Comparison of ENCODE assay signal across 24 cellular contexts in the genomic region with DNA sequence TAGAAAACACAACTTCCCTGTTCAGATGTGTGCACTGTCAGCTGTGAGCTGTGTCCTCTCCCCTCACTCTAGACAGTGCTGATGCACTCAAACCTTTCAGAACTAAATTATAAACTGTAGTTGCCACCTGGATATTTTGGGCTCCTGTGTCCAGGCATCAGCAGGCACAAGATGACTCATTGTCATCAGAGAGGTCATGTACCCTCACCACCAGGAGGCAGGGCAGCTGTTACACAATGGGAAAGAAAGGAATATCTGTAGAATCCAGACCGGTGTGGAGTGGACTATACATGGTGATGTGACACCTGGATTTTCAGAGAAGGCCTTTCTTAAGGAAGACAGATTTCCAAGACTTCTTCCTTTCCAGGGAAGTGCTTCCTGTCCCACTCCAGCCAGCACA.
A peak's percentile ranks its signal among the peaks of the same experiment; 100 is the strongest.
DNase-seq lines count a peak whose midpoint lies in the region; ATAC-seq, FAIRE-seq and TF ChIP-seq lines count a peak whose summit lies in the region.
"Had no signal": no experiment of that assay in that cellular context is flagged by ENCODE, and none has a peak within 500 bp of the region (broad histone marks: within the 10 kb centered on the region; RNA-seq: fewer than 3 reads in every experiment).

No MANE protein-coding gene starts in this region.

- DNase-seq in left ventricle myocardium superior = no peak
- no peak for DNase-seq in right atrium auricular region (ENCODE audit: low spot score)
- DNase-seq in iPS-NIHi11 (ENCODE audit: low spot score) = peak; percentile 17
- DNase-seq in urothelium cell line (ENCODE audit: low spot score) = peak; percentile 3
- DNase-seq in activated CD8-positive, alpha-beta memory T cell treated with anti-CD3 and anti-CD28 coated beads, Interleukin-2, amount 50 U/mL, for 48 hours = no peak
- no peak for DNase-seq in testis
- no peak for DNase-seq in LoVo (ENCODE audit: low spot score)
- DNase-seq: activated CD4-positive, CD25-positive, alpha-beta regulatory T cell treated with anti-CD3 and anti-CD28 coated beads, Interleukin-2, amount 50 U/mL, for 72 hours; activated CD8-positive, alpha-beta T cell treated with anti-CD3 and anti-CD28 coated beads, Interleukin-2, amount 10 ng/mL, durations not matched to agents 7 days and 5 days; activated T-cell treated with anti-CD3 and anti-CD28 coated beads, Interleukin-2, amount 50 U/mL, for 1 hour; glutamatergic neuron; HFFc6; left ventricle myocardium inferior; mucosa of descending colon; NCI-H1436; NCI-H2171; NCI-H526; nephron progenitor cell; Right ventricle myocardium superior had no signal

- H3K79me2 ChIP-seq in OCI-LY3 (ENCODE audit: low read length) = no peaks in the 10 kb centered on the region
- H3K79me2 ChIP-seq: parathyroid adenoma had no signal

- no peak overlapping the region for H3K9ac ChIP-seq in OCI-LY3 (ENCODE audit: low read length)
- H3K9ac ChIP-seq: parathyroid adenoma had no signal

- no peaks in the 10 kb centered on the region for H4K20me1 ChIP-seq in OCI-LY3 (ENCODE audit: insufficient read depth, low read length)

- ATAC-seq in left ventricle myocardium superior = peak; percentile 15
- ATAC-seq: activated CD8-positive, alpha-beta T cell treated with anti-CD3 and anti-CD28 coated beads, Interleukin-2, amount 10 ng/mL, durations not matched to agents 7 days and 5 days; mucosa of descending colon had no signal

- H3K27ac ChIP-seq in right atrium auricular region (no peak overlapping the region), OCI-LY3 (ENCODE audit: low read length) (no peak overlapping the region), testis (no peak overlapping the region)
- H3K27ac ChIP-seq: left ventricle myocardium inferior, parathyroid adenoma, vagina had no signal

- H2AFZ ChIP-seq in OCI-LY3 (ENCODE audit: low read depth, low read length) = no peak overlapping the region
- H2AFZ ChIP-seq: parathyroid adenoma had no signal

- H3K4me1 ChIP-seq in right atrium auricular region (no peaks in the 10 kb centered on the region), OCI-LY3 (ENCODE audit: low read length) (no peaks in the 10 kb centered on the region), testis (no peaks in the 10 kb centered on the region)
- H3K4me1 ChIP-seq: left ventricle myocardium inferior, parathyroid adenoma, vagina had no signal

- H3K9me3 ChIP-seq in right atrium auricular region (no peaks in the 10 kb centered on the region), OCI-LY3 (ENCODE audit: insufficient read depth, low read length) (no peaks in the 10 kb centered on the region), testis (no peaks in the 10 kb centered on the region)
- H3K9me3 ChIP-seq: left ventricle myocardium inferior, mucosa of descending colon, vagina had no signal

- no peaks in the 10 kb centered on the region for H3K27me3 ChIP-seq in right atrium auricular region
- no peaks in the 10 kb centered on the region for H3K27me3 ChIP-seq in OCI-LY3 (ENCODE audit: low read depth, low read length)
- H3K27me3 ChIP-seq in testis = no peaks in the 10 kb centered on the region
- H3K27me3 ChIP-seq: vagina had no signal

- TF ChIP-seq POLR2A in testis (IDR thresholded peaks at IDR 0.05) = no peak

- no peak overlapping the region for H3K4me3 ChIP-seq in right atrium auricular region
- H3K4me3 ChIP-seq in OCI-LY3 (ENCODE audit: low read length) = no peak overlapping the region
- H3K4me3 ChIP-seq in testis = no peak overlapping the region
- H3K4me3 ChIP-seq: left ventricle myocardium inferior, mucosa of descending colon, vagina had no signal

- no peak for TF ChIP-seq CTCF in right atrium auricular region (IDR thresholded peaks at IDR 0.05)
- 0 out of 2 replicates have a peak, but pooled peaks have one; percentile 16 for TF ChIP-seq CTCF in OCI-LY3 (IDR thresholded peaks at IDR 0.05; ENCODE audit: low read depth, low read length)
- TF ChIP-seq CTCF in testis (IDR thresholded peaks at IDR 0.05) = no peak

- H3K36me3 ChIP-seq in right atrium auricular region (no peaks in the 10 kb centered on the region), OCI-LY3 (replicated peaks; ENCODE audit: low read depth, low read length) (no peaks in the 10 kb centered on the region), testis (ENCODE audit: low read depth, missing control alignments) (no peaks in the 10 kb centered on the region)
- H3K36me3 ChIP-seq: left ventricle myocardium inferior, vagina had no signal

- intact Hi-C loops in left ventricle myocardium superior (cut with micrococcal nuclease) = no loop called here
- intact Hi-C loops in testis (cut with DNase I; ENCODE audit: low total_unique reads) = no loop called here

- no peak overlapping the region for H3K4me2 ChIP-seq in OCI-LY3 (ENCODE audit: low read length)

- 100% methylated on average over 1 of the region's 1 CpG for WGBS in testis, 2 donors

- FAIRE-seq in urothelium cell line (lab: Jason Lieb, UNC) = no peak
- FAIRE-seq: bronchial epithelial cell, G401.6 had no signal

Comparison
In these comparisons a context has a peak if more than half of its experiments do, and no peak if none do; other contexts are left out.
1. DNase-seq: peak in iPS-NIHi11 (single experiment) and urothelium cell line (single experiment); none in left ventricle myocardium superior (single experiment), right atrium auricular region (single experiment), activated CD8-positive, alpha-beta memory T cell treated with anti-CD3 and anti-CD28 coated beads, Interleukin-2, amount 50 U/mL, for 48 hours (single experiment), testis (single experiment) and LoVo (single experiment).